In genomic region chr6:157606516-157606915, GRCh38 we compare ENCODE assay signal across 26 cellular contexts.
"Had no signal": no experiment of that assay in that cellular context is flagged by ENCODE, and none has a peak within 500 bp of the region (broad histone marks: within the 10 kb centered on the region; RNA-seq: fewer than 3 reads in every experiment).

No MANE protein-coding gene starts in this region.

- H3K4me3 ChIP-seq: body of pancreas, cardiac muscle cell, heart left ventricle, lower lobe of right lung, ovary, psoas muscle, right atrium auricular region, tibial artery had no signal

- H3K27me3 Mint-ChIP-seq: activated CD4-positive, alpha-beta T cell treated with anti-CD3 and anti-CD28 coated beads for 36 hours; activated naive CD8-positive, alpha-beta T cell treated with anti-CD3 and anti-CD28 coated beads, Interleukin-2, amount 50 U/mL, for 24 hours had no signal

- DNase-seq: activated CD4-positive, alpha-beta T cell treated with anti-CD3 and anti-CD28 coated beads for 36 hours; activated CD4-positive, alpha-beta T cell treated with anti-CD3 and anti-CD28 coated beads, Interleukin-2, amount 50 U/mL, for 4 hours; activated CD8-positive, alpha-beta memory T cell treated with anti-CD3 and anti-CD28 coated beads, Interleukin-2, amount 50 U/mL, for 48 hours; activated naive CD4-positive, alpha-beta T cell treated with anti-CD3 and anti-CD28 coated beads, Interleukin-2, amount 50 U/mL, for 16 hours; activated naive CD8-positive, alpha-beta T cell treated with anti-CD3 and anti-CD28 coated beads, Interleukin-2, amount 50 U/mL, for 24 hours; activated T-cell treated with anti-CD3 and anti-CD28 coated beads, Interleukin-2, amount 50 U/mL, for 4 hours; body of pancreas; cortex of kidney; heart left ventricle; left colon; lower lobe of right lung; ovary; psoas muscle; stimulated activated CD4-positive, alpha-beta T cell treated with anti-CD3 and anti-CD28 coated beads, Interleukin-4, amount 100 ng/mL, for 24 hours; stimulated activated naive CD8-positive, alpha-beta T cell treated with anti-CD3 and anti-CD28 coated beads, Interleukin-15, amount 100 ng/mL, for 72 hours had no signal

- H3K27me3 ChIP-seq: body of pancreas, cardiac muscle cell, heart left ventricle, neutrophil, ovary, right atrium auricular region, tibial artery had no signal

- H3K27ac Mint-ChIP-seq: activated CD4-positive, alpha-beta T cell treated with anti-CD3 and anti-CD28 coated beads for 36 hours; activated naive CD8-positive, alpha-beta T cell treated with anti-CD3 and anti-CD28 coated beads, Interleukin-2, amount 50 U/mL, for 24 hours; activated T-helper 2 cell treated with anti-CD3 and anti-CD28 coated beads, Interferon-gamma antibody, Interleukin-2, Interleukin-4, amounts not matched to agents 10 μg/mL and 5 μg/mL and 100 μg/mL, durations not matched to agents 14 hours and 24 hours and 36 hours; endodermal cell; nephron; stimulated activated naive CD8-positive, alpha-beta T cell treated with anti-CD3 and anti-CD28 coated beads, Interleukin-15, amount 100 ng/mL, for 72 hours had no signal

- FAIRE-seq: islet of Langerhans, TTC549, urothelium cell line had no signal

- H3K36me3 ChIP-seq: cardiac muscle cell, heart left ventricle, lower lobe of right lung, neutrophil, ovary, right atrium auricular region had no signal

- H3K4me1 Mint-ChIP-seq: activated CD4-positive, alpha-beta T cell treated with anti-CD3 and anti-CD28 coated beads for 36 hours had no signal

- H3K9me3 ChIP-seq: body of pancreas, heart left ventricle, lower lobe of right lung, neutrophil, ovary, psoas muscle, right atrium auricular region, tibial artery had no signal

- H3K4me1 ChIP-seq: body of pancreas, lower lobe of right lung, psoas muscle, tibial artery had no signal

- ATAC-seq: activated CD4-positive, alpha-beta T cell treated with anti-CD3 and anti-CD28 coated beads for 36 hours; activated naive CD8-positive, alpha-beta T cell treated with anti-CD3 and anti-CD28 coated beads, Interleukin-2, amount 50 U/mL, for 24 hours; activated T-cell treated with anti-CD3 and anti-CD28 coated beads, Interleukin-2, amount 50 U/mL, for 4 hours; body of pancreas; heart left ventricle; left colon; lower lobe of right lung; psoas muscle; stimulated activated naive CD8-positive, alpha-beta T cell treated with anti-CD3 and anti-CD28 coated beads, Interleukin-15, amount 100 ng/mL, for 72 hours had no signal

- H3K27ac ChIP-seq: body of pancreas, cardiac muscle cell, epithelial cell of prostate, heart left ventricle, lower lobe of right lung, neutrophil, ovary, psoas muscle, right atrium auricular region, tibial artery had no signal

- H3K9me3 Mint-ChIP-seq: activated naive CD8-positive, alpha-beta T cell treated with anti-CD3 and anti-CD28 coated beads, Interleukin-2, amount 50 U/mL, for 24 hours; activated T-cell treated with anti-CD3 and anti-CD28 coated beads, Interleukin-2, amount 50 U/mL, for 4 hours; activated T-helper 2 cell treated with anti-CD3 and anti-CD28 coated beads, Interferon-gamma antibody, Interleukin-2, Interleukin-4, amounts not matched to agents 10 μg/mL and 5 μg/mL and 100 μg/mL, durations not matched to agents 14 hours and 24 hours and 36 hours; endodermal cell; nephron; stimulated activated naive CD8-positive, alpha-beta T cell treated with anti-CD3 and anti-CD28 coated beads, Interleukin-15, amount 100 ng/mL, for 72 hours had no signal

- H3K4me3 Mint-ChIP-seq: activated CD4-positive, alpha-beta T cell treated with anti-CD3 and anti-CD28 coated beads for 36 hours; activated naive CD8-positive, alpha-beta T cell treated with anti-CD3 and anti-CD28 coated beads, Interleukin-2, amount 50 U/mL, for 24 hours; activated T-cell treated with anti-CD3 and anti-CD28 coated beads, Interleukin-2, amount 50 U/mL, for 4 hours; endodermal cell; nephron; stimulated activated naive CD8-positive, alpha-beta T cell treated with anti-CD3 and anti-CD28 coated beads, Interleukin-15, amount 100 ng/mL, for 72 hours had no signal
